In the genomic region with DNA sequence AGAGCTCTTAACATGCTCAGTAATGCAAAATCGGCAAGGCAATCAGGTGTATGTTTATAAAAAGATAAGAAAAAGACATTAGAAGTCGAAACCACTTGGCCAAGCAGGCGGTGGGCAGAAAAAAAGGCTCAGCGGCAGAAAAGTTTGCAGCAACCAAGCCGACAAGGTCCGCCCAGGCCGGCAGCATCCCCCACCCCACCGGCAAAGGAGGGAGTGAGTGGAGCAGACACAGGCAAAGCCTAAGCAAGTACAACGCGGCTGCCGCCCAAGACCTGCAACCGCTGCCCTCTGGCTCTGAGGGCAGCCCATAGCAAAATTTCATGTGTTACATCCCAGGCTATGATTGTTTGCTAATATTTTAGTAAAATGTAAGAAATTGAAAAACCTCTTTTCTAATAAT, we compare ENCODE assay signal across 19 cellular contexts.
DNase-seq lines count a peak whose midpoint lies in the region; ATAC-seq and TF ChIP-seq lines count a peak whose summit lies in the region.
"Had no signal": no experiment of that assay in that cellular context is flagged by ENCODE, and none has a peak within 500 bp of the region (broad histone marks: within the 10 kb centered on the region; RNA-seq: fewer than 3 reads in every experiment).

No MANE protein-coding gene starts in this region.

- H3K9me2 ChIP-seq in GM23338 (ENCODE audit: insufficient read depth), result no peaks in the 10 kb centered on the region

- H3K4me2 ChIP-seq in GM23338 (peak overlapping the region; percentile 51; the same call in 1 of the 2 replicates), smooth muscle cell (peak overlapping the region; percentile 77)
- H3K4me2 ChIP-seq: BLaER1 had no signal

- TF ChIP-seq CTCF in GM23338 (conservative IDR thresholded peaks at IDR 0.05; ENCODE audit: low read depth in 2 of 2) (no peak), smooth muscle cell (IDR thresholded peaks at IDR 0.05; ENCODE audit: borderline replicate concordance, insufficient read depth, poor library complexity, severe bottlenecking) (no peak), GM10266 (IDR thresholded peaks at IDR 0.05; ENCODE audit: control insufficient read depth, insufficient read depth, low read depth, missing control alignments) (no peak)

- peaks cover 7% of the 10 kb centered on the region; the same call in 1 of the 2 replicates for H3K4me1 ChIP-seq in GM23338 (ENCODE audit: insufficient read depth)
- H3K4me1 ChIP-seq in smooth muscle cell (ENCODE audit: low read depth), result no peaks in the 10 kb centered on the region
- H3K4me1 ChIP-seq: BLaER1, breast epithelium, heart right ventricle had no signal

- H3K9me3 ChIP-seq in smooth muscle cell (replicated peaks; ENCODE audit: low read depth), result peaks cover 10% of the 10 kb centered on the region
- H3K9me3 ChIP-seq: BLaER1 had no signal

- peak; percentile 35 for DNase-seq in GM23338 (ENCODE audit: low spot score)
- peak; percentile 30 for DNase-seq in astrocyte of the hippocampus (ENCODE audit: low read depth, low spot score)
- peak; percentile 55 for DNase-seq in left kidney (ENCODE audit: low read depth, low spot score)
- no peak for DNase-seq in smooth muscle cell (lab: John Stamatoyannopoulos, UW; ENCODE audit: unreplicated experiment)
- DNase-seq in NCI-H2107 treated with DMSO at 0.1 percent for 48 hours (lab: John Stamatoyannopoulos, UW; ENCODE audit: unreplicated experiment), result no peak
- no peak for DNase-seq in activated T-cell treated with anti-CD3 and anti-CD28 coated beads, Interleukin-2, amount 50 U/mL, for 4 hours
- no peak for DNase-seq in 8988T
- no peak for DNase-seq in GM10266 (ENCODE audit: extremely low spot score)
- DNase-seq: activated CD4-positive, alpha-beta T cell treated with anti-CD3 and anti-CD28 coated beads, Interleukin-2, amount 50 U/mL, for 4 hours; activated T-cell treated with anti-CD3 and anti-CD28 coated beads, Interleukin-2, amount 50 U/mL, for 24 hours; DMS153; heart right ventricle; NCI-H187; NCI-H345; stimulated activated CD4-positive, alpha-beta T cell treated with anti-CD3 and anti-CD28 coated beads, Interleukin-4, amount 100 ng/mL, for 4 hours; stimulated activated CD8-positive, alpha-beta memory T cell treated with anti-CD3 and anti-CD28 coated beads, Interleukin-4, amount 100 ng/mL, for 48 hours had no signal

- H3K79me2 ChIP-seq in GM23338 (replicated peaks; ENCODE audit: insufficient read depth) (no peaks in the 10 kb centered on the region), smooth muscle cell (ENCODE audit: low read depth) (peaks cover 2% of the 10 kb centered on the region)

- no peak overlapping the region for H3K27ac Mint-ChIP-seq in GM23338
- H3K27ac Mint-ChIP-seq: activated naive CD4-positive, alpha-beta T cell treated with anti-CD3 and anti-CD28 coated beads, Interleukin-2, amount 50 U/mL, for 24 hours; activated T-cell treated with anti-CD3 and anti-CD28 coated beads, Interleukin-2, amount 50 U/mL, for 24 hours had no signal

- H3K36me3 Mint-ChIP-seq in GM23338 (ENCODE audit: low read depth), result peaks cover 5% of the 10 kb centered on the region; the same call in 1 of the 3 replicates
- H3K36me3 Mint-ChIP-seq in activated T-cell treated with anti-CD3 and anti-CD28 coated beads, Interleukin-2, amount 50 U/mL, for 4 hours (ENCODE audit: insufficient read depth), result no peaks in the 10 kb centered on the region

- no peak overlapping the region for H3K9ac ChIP-seq in smooth muscle cell (ENCODE audit: low read depth)
- H3K9ac ChIP-seq: BLaER1 had no signal

- H4K20me1 ChIP-seq in GM23338 (replicated peaks; ENCODE audit: insufficient read depth), result no peaks in the 10 kb centered on the region
- H4K20me1 ChIP-seq in smooth muscle cell (ENCODE audit: low read depth), result no peaks in the 10 kb centered on the region
- H4K20me1 ChIP-seq: BLaER1 had no signal

- no peaks in the 10 kb centered on the region for H3K36me3 ChIP-seq in GM23338 (ENCODE audit: insufficient read depth)
- no peaks in the 10 kb centered on the region for H3K36me3 ChIP-seq in smooth muscle cell (ENCODE audit: low read depth)
- H3K36me3 ChIP-seq: BLaER1, breast epithelium, heart right ventricle had no signal

- no peak overlapping the region for H3K27ac ChIP-seq in GM23338 (ENCODE audit: low read depth)
- no peak overlapping the region for H3K27ac ChIP-seq in smooth muscle cell (ENCODE audit: low read depth)
- H3K27ac ChIP-seq: BLaER1, breast epithelium, heart right ventricle had no signal

- 32% methylated on average over 12 of the region's 12 CpGs for WGBS in smooth muscle cell (ENCODE audit: low lambda C conversion rate)

- H3F3A ChIP-seq in GM23338 (replicated peaks; ENCODE audit: low read depth) (no peaks in the 10 kb centered on the region), smooth muscle cell (ENCODE audit: low read depth) (no peaks in the 10 kb centered on the region)

- H3K4me3 ChIP-seq in GM23338, result no peak overlapping the region
- H3K4me3 ChIP-seq in smooth muscle cell, result peak overlapping the region; percentile 31
- H3K4me3 ChIP-seq: BLaER1, breast epithelium, heart right ventricle had no signal

- 0 out of 2 replicates have a peak overlapping the region, but pooled peaks have one; percentile 52 for H2AFZ ChIP-seq in GM23338
- no peak overlapping the region for H2AFZ ChIP-seq in smooth muscle cell (ENCODE audit: low read depth)

- peak overlapping the region; percentile 9; the same call in 1 of the 3 replicates for H3K4me3 Mint-ChIP-seq in GM23338
- no peak overlapping the region for H3K4me3 Mint-ChIP-seq in activated T-cell treated with anti-CD3 and anti-CD28 coated beads, Interleukin-2, amount 50 U/mL, for 4 hours
- H3K4me3 Mint-ChIP-seq: activated naive CD4-positive, alpha-beta T cell treated with anti-CD3 and anti-CD28 coated beads, Interleukin-2, amount 50 U/mL, for 24 hours; activated T-cell treated with anti-CD3 and anti-CD28 coated beads, Interleukin-2, amount 50 U/mL, for 24 hours had no signal

- H3K27me3 ChIP-seq in GM23338 (ENCODE audit: insufficient read depth) (no peaks in the 10 kb centered on the region), smooth muscle cell (ENCODE audit: low read depth) (no peaks in the 10 kb centered on the region)

- H3K9me3 Mint-ChIP-seq in GM23338, result no peaks in the 10 kb centered on the region
- no peaks in the 10 kb centered on the region for H3K9me3 Mint-ChIP-seq in activated T-cell treated with anti-CD3 and anti-CD28 coated beads, Interleukin-2, amount 50 U/mL, for 4 hours
- H3K9me3 Mint-ChIP-seq: activated naive CD4-positive, alpha-beta T cell treated with anti-CD3 and anti-CD28 coated beads, Interleukin-2, amount 50 U/mL, for 24 hours; activated T-cell treated with anti-CD3 and anti-CD28 coated beads, Interleukin-2, amount 50 U/mL, for 24 hours had no signal

- H3K4me1 Mint-ChIP-seq in GM23338, result peaks cover 15% of the 10 kb centered on the region; the same call in 2 of the 3 replicates
- H3K4me1 Mint-ChIP-seq in activated T-cell treated with anti-CD3 and anti-CD28 coated beads, Interleukin-2, amount 50 U/mL, for 4 hours (ENCODE audit: low read depth), result no peaks in the 10 kb centered on the region
- H3K4me1 Mint-ChIP-seq: activated naive CD4-positive, alpha-beta T cell treated with anti-CD3 and anti-CD28 coated beads, Interleukin-2, amount 50 U/mL, for 24 hours had no signal

- peak; percentile 97 for ATAC-seq in GM23338
- no peak for ATAC-seq in activated T-cell treated with anti-CD3 and anti-CD28 coated beads, Interleukin-2, amount 50 U/mL, for 4 hours
- ATAC-seq: heart right ventricle had no signal

- H3K27me3 Mint-ChIP-seq in GM23338 (ENCODE audit: insufficient read depth, low read depth, poor library complexity), result no peaks in the 10 kb centered on the region
- no peaks in the 10 kb centered on the region for H3K27me3 Mint-ChIP-seq in activated T-cell treated with anti-CD3 and anti-CD28 coated beads, Interleukin-2, amount 50 U/mL, for 4 hours (ENCODE audit: low read depth)
- H3K27me3 Mint-ChIP-seq: activated naive CD4-positive, alpha-beta T cell treated with anti-CD3 and anti-CD28 coated beads, Interleukin-2, amount 50 U/mL, for 24 hours had no signal

TF ChIP-seq in GM23338, 12 proteins besides CTCF, POLR2A, EP300 and RAD21 (continues in another document):
- TF ChIP-seq JUNB (IDR thresholded peaks at IDR 0.05; ENCODE audit: unreplicated experiment), result no peak
- TF ChIP-seq ZNF114 (CRISPR knock-in tag; IDR thresholded peaks at IDR 0.05), result no peak
- no peak for TF ChIP-seq NANOG (IDR thresholded peaks at IDR 0.05; ENCODE audit: borderline replicate concordance)
- no peak for TF ChIP-seq STAT1 (IDR thresholded peaks at IDR 0.05; ENCODE audit: unreplicated experiment)
- TF ChIP-seq EZH2 (IDR thresholded peaks at IDR 0.05; ENCODE audit: low read depth, unreplicated experiment), result no peak
- TF ChIP-seq, protein P1, sequence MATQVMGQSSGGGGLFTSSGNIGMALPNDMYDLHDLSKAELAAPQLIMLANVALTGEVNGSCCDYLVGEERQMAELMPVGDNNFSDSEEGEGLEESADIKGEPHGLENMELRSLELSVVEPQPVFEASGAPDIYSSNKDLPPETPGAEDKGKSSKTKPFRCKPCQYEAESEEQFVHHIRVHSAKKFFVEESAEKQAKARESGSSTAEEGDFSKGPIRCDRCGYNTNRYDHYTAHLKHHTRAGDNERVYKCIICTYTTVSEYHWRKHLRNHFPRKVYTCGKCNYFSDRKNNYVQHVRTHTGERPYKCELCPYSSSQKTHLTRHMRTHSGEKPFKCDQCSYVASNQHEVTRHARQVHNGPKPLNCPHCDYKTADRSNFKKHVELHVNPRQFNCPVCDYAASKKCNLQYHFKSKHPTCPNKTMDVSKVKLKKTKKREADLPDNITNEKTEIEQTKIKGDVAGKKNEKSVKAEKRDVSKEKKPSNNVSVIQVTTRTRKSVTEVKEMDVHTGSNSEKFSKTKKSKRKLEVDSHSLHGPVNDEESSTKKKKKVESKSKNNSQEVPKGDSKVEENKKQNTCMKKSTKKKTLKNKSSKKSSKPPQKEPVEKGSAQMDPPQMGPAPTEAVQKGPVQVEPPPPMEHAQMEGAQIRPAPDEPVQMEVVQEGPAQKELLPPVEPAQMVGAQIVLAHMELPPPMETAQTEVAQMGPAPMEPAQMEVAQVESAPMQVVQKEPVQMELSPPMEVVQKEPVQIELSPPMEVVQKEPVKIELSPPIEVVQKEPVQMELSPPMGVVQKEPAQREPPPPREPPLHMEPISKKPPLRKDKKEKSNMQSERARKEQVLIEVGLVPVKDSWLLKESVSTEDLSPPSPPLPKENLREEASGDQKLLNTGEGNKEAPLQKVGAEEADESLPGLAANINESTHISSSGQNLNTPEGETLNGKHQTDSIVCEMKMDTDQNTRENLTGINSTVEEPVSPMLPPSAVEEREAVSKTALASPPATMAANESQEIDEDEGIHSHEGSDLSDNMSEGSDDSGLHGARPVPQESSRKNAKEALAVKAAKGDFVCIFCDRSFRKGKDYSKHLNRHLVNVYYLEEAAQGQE (IDR thresholded peaks at IDR 0.05; ENCODE audit: unreplicated experiment), result no peak
- no peak for TF ChIP-seq EZH2phosphoT487 (IDR thresholded peaks at IDR 0.05; ENCODE audit: unreplicated experiment)
- TF ChIP-seq POLR2AphosphoS5 (IDR thresholded peaks at IDR 0.05; ENCODE audit: low read depth), result no peak
- TF ChIP-seq CREB1 (CRISPR knock-in tag; IDR thresholded peaks at IDR 0.05; ENCODE audit: low read depth), result no peak

Comparison
In these comparisons a context has a peak if more than half of its experiments do, and no peak if none do; other contexts are left out.
1. DNase-seq: peak in GM23338 (single experiment), astrocyte of the hippocampus (single experiment) and left kidney (single experiment); none in smooth muscle cell (single experiment), NCI-H2107 treated with DMSO at 0.1 percent for 48 hours (single experiment), activated T-cell treated with anti-CD3 and anti-CD28 coated beads, Interleukin-2, amount 50 U/mL, for 4 hours (single experiment), 8988T (single experiment) and GM10266 (single experiment).